ENCODE assay signal across 8 cellular contexts in the genomic region with DNA sequence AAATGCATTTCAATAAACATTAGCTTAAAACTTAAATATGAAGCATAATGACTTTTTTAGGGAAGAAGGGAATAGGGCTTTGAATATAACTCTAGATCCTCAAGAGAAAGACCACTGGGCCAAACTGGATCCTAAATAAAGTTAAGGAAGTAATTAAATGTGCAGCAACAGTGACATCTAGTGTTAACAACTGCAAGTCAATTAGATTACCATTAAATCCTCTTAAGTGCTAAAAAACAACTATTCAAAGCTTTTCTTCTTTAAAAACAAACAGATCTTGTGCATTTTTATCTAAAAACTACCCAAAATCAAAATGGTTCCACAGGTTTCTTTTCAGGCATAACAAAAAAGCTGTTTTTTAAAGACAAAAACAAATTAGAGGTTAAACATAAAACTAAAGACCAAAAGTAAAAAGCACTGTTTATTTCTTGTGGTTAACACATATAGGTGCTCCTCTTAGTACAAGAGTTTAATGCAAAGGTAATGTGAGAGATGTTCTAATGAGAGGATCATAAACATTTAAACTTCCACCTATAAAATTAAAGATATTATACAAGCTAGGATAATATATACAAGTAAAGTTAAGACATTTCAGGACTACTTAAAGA.
A peak's percentile ranks its signal among the peaks of the same experiment; 100 is the strongest.
DNase-seq lines count a peak whose midpoint lies in the region; ATAC-seq, FAIRE-seq and TF ChIP-seq lines count a peak whose summit lies in the region.

No MANE protein-coding gene starts in this region.

- FAIRE-seq in endometrium (lab: Jason Lieb, UNC): peak; percentile 93

- no peak overlapping the region for H3K9ac ChIP-seq in DND-41 (ENCODE audit: low read depth, low read length)

- ATAC-seq in DND-41 (ENCODE audit: insufficient read depth, low read depth) (peak; percentile 79), HG02870 (IDR thresholded peaks at IDR 0.05; ENCODE audit: unreplicated experiment) (no peak), GM19023 (IDR thresholded peaks at IDR 0.05; ENCODE audit: unreplicated experiment) (no peak), GM21526 (IDR thresholded peaks at IDR 0.05; ENCODE audit: low FRiP score, unreplicated experiment) (no peak)

- H3K27me3 ChIP-seq in DND-41 (ENCODE audit: insufficient read depth, low read length, poor library complexity): no peaks in the 10 kb centered on the region

- no peaks in the 10 kb centered on the region for H4K20me1 ChIP-seq in DND-41 (ENCODE audit: insufficient read depth, low read length)

- peaks cover 10% of the 10 kb centered on the region; the same call in 1 of the 2 replicates for H3K36me3 ChIP-seq in DND-41 (ENCODE audit: insufficient read depth, low read length)

- DNase-seq in DND-41 (no peak), NAMALWA (ENCODE audit: low spot score) (peak; percentile 80), RKO (ENCODE audit: low spot score) (peak; percentile 84), middle frontal gyrus (ENCODE audit: extremely low spot score, low spot score) (peak; percentile 56)

- H3K4me1 ChIP-seq in DND-41 (ENCODE audit: insufficient read depth, low read length): no peaks in the 10 kb centered on the region; the same call in 1 of the 2 replicates

- H3K79me2 ChIP-seq in DND-41 (ENCODE audit: insufficient read depth, low read length): no peaks in the 10 kb centered on the region

- no peaks in the 10 kb centered on the region for H3K9me3 ChIP-seq in DND-41 (ENCODE audit: insufficient read depth, low read length, severe bottlenecking)

- H2AFZ ChIP-seq in DND-41 (ENCODE audit: low read depth, low read length): no peak overlapping the region

- H3K4me3 ChIP-seq in DND-41 (ENCODE audit: low read depth in 1 of 2, low read length in 2 of 2): no peak overlapping the region

- peak overlapping the region; percentile 21; the same call in 1 of the 2 replicates for H3K27ac ChIP-seq in DND-41 (ENCODE audit: low read length)

- no peak overlapping the region for H3K4me2 ChIP-seq in DND-41 (ENCODE audit: insufficient read depth, low read length)

- peak; percentile 86 for TF ChIP-seq CTCF in DND-41 (IDR thresholded peaks at IDR 0.05; ENCODE audit: borderline replicate concordance, extremely low read depth, low read length, poor library complexity, severe bottlenecking)
